ENCODE assay signal across 9 cellular contexts in the genomic region with DNA sequence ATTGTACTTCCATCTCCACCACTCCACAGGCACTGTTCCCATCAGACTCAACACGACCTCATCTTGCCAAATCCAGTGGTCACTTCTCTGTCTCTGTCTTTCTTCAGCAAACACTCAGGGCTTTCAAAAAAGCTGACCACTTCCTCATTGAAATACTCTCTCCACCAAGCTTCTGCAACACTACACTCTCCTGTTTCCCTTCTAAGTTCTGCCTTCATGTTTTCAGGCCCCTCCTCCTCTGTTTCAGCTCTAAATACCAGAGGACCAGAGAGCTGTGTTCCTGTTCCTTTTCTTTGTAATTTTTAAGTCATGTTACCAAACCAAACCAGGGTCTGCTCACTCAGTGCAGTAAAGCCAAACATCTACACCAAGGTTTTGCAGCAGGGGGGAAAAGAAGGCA. TPM values are rescaled to one million over a fixed set of nuclear protein-coding genes. Genes with fewer than 3 reads are reported as not detected.
DNase-seq lines count a peak whose midpoint lies in the region; ATAC-seq and TF ChIP-seq lines count a peak whose summit lies in the region.
"Had no signal": no experiment of that assay in that cellular context is flagged by ENCODE, and none has a peak within 500 bp of the region (broad histone marks: within the 10 kb centered on the region; RNA-seq: fewer than 3 reads in every experiment).

No MANE protein-coding gene starts in this region.

- no peak for TF ChIP-seq CTCF in CD14-positive monocyte (IDR thresholded peaks at IDR 0.05)
- no peak for TF ChIP-seq CTCF in WTC11 (IDR thresholded peaks at IDR 0.05)
- TF ChIP-seq CTCF in ovary (IDR thresholded peaks at IDR 0.05): no peak

- intact Hi-C loops in CD14-positive monocyte (cut with micrococcal nuclease) (loop anchor here in 1 of 2 donors (5.0 kb wide), 1 partner anchor 34 kb away; the partner anchor contains the start of gene ACP3), ovary (cut with DNase I) (no loop called here)

- H3K27ac ChIP-seq in ovary: no peak overlapping the region

- H3K27me3 ChIP-seq in ovary: no peaks in the 10 kb centered on the region

- ATAC-seq in HG02981 (IDR thresholded peaks at IDR 0.05; ENCODE audit: unreplicated experiment) (peak; percentile 70), WTC11 (peak; percentile 33), HG02642 (IDR thresholded peaks at IDR 0.05; ENCODE audit: poor library complexity, unreplicated experiment) (no peak), GM19467 (IDR thresholded peaks at IDR 0.05; ENCODE audit: unreplicated experiment) (no peak)

- H3K4me1 ChIP-seq in ovary (ENCODE audit: insufficient read depth): no peaks in the 10 kb centered on the region

- no peaks in the 10 kb centered on the region for H3K36me3 ChIP-seq in ovary

- no peak for TF ChIP-seq EP300 in ovary (IDR thresholded peaks at IDR 0.05)

- peak overlapping the region; percentile 79 to 94 (median 93) for H3K27ac Mint-ChIP-seq in CD14-positive monocyte
- peak overlapping the region; percentile 65 for H3K27ac Mint-ChIP-seq in WTC11

- CTCF ChIA-PET in WTC11 (lab: Charles Lee): interaction anchor here (0.8 to 4.3 kb wide), 15 partner anchors 10 to 117 kb away, joined by 3 to 42 read pairs (median 4); partner anchors contain the start of gene ACP3

- H3K4me1 Mint-ChIP-seq in CD14-positive monocyte (peaks cover 49% of the 10 kb centered on the region), WTC11 (peaks cover 39% of the 10 kb centered on the region)

- H3K9me3 Mint-ChIP-seq in CD14-positive monocyte: peaks cover 0 to 14% (median 8%) of the 10 kb centered on the region in 7 donors
- H3K9me3 Mint-ChIP-seq in WTC11: peaks cover 14% of the 10 kb centered on the region

- peak overlapping the region in 1 of 2 donors; percentile 80 for H3K4me3 Mint-ChIP-seq in CD14-positive monocyte
- no peak overlapping the region for H3K4me3 Mint-ChIP-seq in WTC11
- H3K4me3 Mint-ChIP-seq: brain had no signal

- TF ChIP-seq POLR2A in ovary (IDR thresholded peaks at IDR 0.05): no peak

- WGBS in ovary, 3 donors: 23 to 28% (median 26%) methylated on average over 1 of the region's 1 CpG

- H3K27me3 Mint-ChIP-seq in CD14-positive monocyte (ENCODE audit: low read depth in 3 of 3): no peaks in the 10 kb centered on the region
- no peaks in the 10 kb centered on the region for H3K27me3 Mint-ChIP-seq in WTC11 (ENCODE audit: low read depth)
- H3K27me3 Mint-ChIP-seq: brain had no signal

- no peak overlapping the region for H3K4me3 ChIP-seq in ovary

- H3K36me3 Mint-ChIP-seq in CD14-positive monocyte: peaks cover 0 to 7% of the 10 kb centered on the region in 2 donors
- H3K36me3 Mint-ChIP-seq in WTC11: peaks cover 12% of the 10 kb centered on the region
- H3K36me3 Mint-ChIP-seq: brain had no signal

- no peaks in the 10 kb centered on the region for H3K9me3 ChIP-seq in ovary

- POLR2A ChIA-PET in WTC11 (lab: Charles Lee): interaction anchor here (1.5 kb wide), 1 partner anchor 98 kb away, joined by 5 read pairs; no protein-coding TSS in a partner anchor

- DNase-seq in CD14-positive monocyte (ENCODE audit: low spot score) (peak; percentile 58), WTC11 (ENCODE audit: low spot score) (no peak), medulla oblongata (ENCODE audit: extremely low spot score) (peak; percentile 84), ovary (no peak)
- no peak for DNase-seq in activated CD4-positive, alpha-beta T cell treated with anti-CD3 and anti-CD28 coated beads, Interleukin-2, amount 50 U/mL, for 1 hour

TF ChIP-seq in WTC11, 78 proteins besides CTCF, POLR2A, EP300 and RAD21 (continues in another document):
- TF ChIP-seq GTF2I (CRISPR knock-in tag; conservative IDR thresholded peaks at IDR 0.05): no peak
- no peak for TF ChIP-seq NR1H2 (CRISPR knock-in tag; IDR thresholded peaks at IDR 0.05)
- TF ChIP-seq SP1 (CRISPR knock-in tag; conservative IDR thresholded peaks at IDR 0.05): no peak
- no peak for TF ChIP-seq FOXP4 (CRISPR knock-in tag; IDR thresholded peaks at IDR 0.05)
- TF ChIP-seq, protein P1, sequence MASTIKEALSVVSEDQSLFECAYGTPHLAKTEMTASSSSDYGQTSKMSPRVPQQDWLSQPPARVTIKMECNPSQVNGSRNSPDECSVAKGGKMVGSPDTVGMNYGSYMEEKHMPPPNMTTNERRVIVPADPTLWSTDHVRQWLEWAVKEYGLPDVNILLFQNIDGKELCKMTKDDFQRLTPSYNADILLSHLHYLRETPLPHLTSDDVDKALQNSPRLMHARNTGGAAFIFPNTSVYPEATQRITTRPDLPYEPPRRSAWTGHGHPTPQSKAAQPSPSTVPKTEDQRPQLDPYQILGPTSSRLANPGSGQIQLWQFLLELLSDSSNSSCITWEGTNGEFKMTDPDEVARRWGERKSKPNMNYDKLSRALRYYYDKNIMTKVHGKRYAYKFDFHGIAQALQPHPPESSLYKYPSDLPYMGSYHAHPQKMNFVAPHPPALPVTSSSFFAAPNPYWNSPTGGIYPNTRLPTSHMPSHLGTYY (CRISPR knock-in tag; IDR thresholded peaks at IDR 0.05): no peak
- no peak for TF ChIP-seq ZNF423 (CRISPR knock-in tag; IDR thresholded peaks at IDR 0.05)
- TF ChIP-seq ZNF219 (CRISPR knock-in tag; IDR thresholded peaks at IDR 0.05; ENCODE audit: borderline replicate concordance): no peak
- TF ChIP-seq RORB (CRISPR knock-in tag; IDR thresholded peaks at IDR 0.05): no peak
- no peak for TF ChIP-seq TEAD4 (CRISPR knock-in tag; IDR thresholded peaks at IDR 0.05)
- TF ChIP-seq JAZF1 (CRISPR knock-in tag; IDR thresholded peaks at IDR 0.05): no peak
- no peak for TF ChIP-seq ARID4B (CRISPR knock-in tag; IDR thresholded peaks at IDR 0.05; ENCODE audit: borderline replicate concordance)
- no peak for TF ChIP-seq ZNF416 (CRISPR knock-in tag; IDR thresholded peaks at IDR 0.05)
- no peak for TF ChIP-seq ZNF263 (CRISPR knock-in tag; IDR thresholded peaks at IDR 0.05; ENCODE audit: low read depth)
- no peak for TF ChIP-seq HMGXB4 (CRISPR knock-in tag; IDR thresholded peaks at IDR 0.05)

RNA-seq across cellular contexts. Expression of gene ACP3, which starts 33.8 kb away (rescaled TPM):
- polyA plus RNA-seq in CD14-positive monocyte (10 to 100 TPM; 33.9 to 55.6 TPM), ovary (1 to 10 TPM; 1.1 to 8.5 TPM)
- total RNA-seq in WTC11 (2021) (1.6 to 2.5 TPM (median 1.9 TPM) in 3 replicates), ovary (10 to 100 TPM in 1 of 7 donors, 1 to 10 TPM in 5, under 1 TPM in 1; 0.33 to 11.3 (median 2.5) TPM)

Comparison
In these comparisons a context has a peak if more than half of its experiments do, and no peak if none do; other contexts are left out.
1. DNase-seq: peak in CD14-positive monocyte (single experiment) and medulla oblongata (single experiment); none in WTC11 (single experiment), activated CD4-positive, alpha-beta T cell treated with anti-CD3 and anti-CD28 coated beads, Interleukin-2, amount 50 U/mL, for 1 hour (single experiment) and ovary (0 of 5).
2. ATAC-seq: peak in HG02981 (single experiment) and WTC11 (single experiment); none in HG02642 (single experiment) and GM19467 (single experiment).